ENCODE assay signal across 9 cellular contexts in the genomic region with DNA sequence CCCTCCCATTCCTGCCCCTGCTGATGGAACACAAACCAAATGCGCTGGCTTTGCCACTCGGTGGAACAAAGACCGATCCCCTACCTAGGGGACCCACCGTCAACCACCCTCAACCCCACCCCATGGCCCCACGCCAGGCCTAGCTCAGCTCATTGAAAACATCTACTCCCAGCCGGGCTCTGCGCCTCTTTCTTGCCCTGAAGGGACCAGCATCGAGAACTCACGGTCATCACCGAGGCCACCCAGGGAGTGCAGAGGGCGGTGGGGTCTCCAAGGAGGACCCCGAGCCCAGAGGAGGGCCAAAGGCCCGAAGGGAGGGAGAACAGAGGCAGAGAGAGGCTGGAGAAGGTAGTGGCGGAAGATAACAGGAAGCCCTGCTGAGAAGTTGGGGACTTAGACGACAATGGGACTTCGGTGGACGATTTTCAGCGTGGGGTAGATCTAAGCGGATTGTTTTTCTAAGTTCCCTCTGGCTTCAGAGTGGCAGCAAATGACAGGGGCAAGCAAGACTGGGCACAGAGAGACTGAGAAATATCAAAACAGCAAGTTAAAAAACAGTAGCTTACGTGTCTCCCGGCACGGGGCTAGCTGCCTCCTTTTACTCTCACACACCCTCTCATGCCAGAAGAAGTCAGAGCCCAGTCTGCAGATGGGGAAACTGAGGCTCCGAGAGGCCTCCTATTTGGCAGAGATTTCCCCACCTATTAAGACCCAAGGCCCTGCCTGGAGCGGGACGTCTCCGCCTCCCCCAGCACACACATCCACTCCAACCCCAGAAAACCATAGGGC. TPM values are rescaled to one million over a fixed set of nuclear protein-coding genes. Genes with fewer than 3 reads are reported as not detected.
DNase-seq lines count a peak whose midpoint lies in the region; FAIRE-seq and TF ChIP-seq lines count a peak whose summit lies in the region.
"Had no signal": no experiment of that assay in that cellular context is flagged by ENCODE, and none has a peak within 500 bp of the region (broad histone marks: within the 10 kb centered on the region; RNA-seq: fewer than 3 reads in every experiment).

No MANE protein-coding gene starts in this region.

- no peak for FAIRE-seq in GM19239 (lab: Jason Lieb, UNC)
- FAIRE-seq: G401.6 had no signal

- H3K36me3 ChIP-seq in testis (ENCODE audit: low read depth, missing control alignments) = no peaks in the 10 kb centered on the region

- TF ChIP-seq POLR2A in lower leg skin (IDR thresholded peaks at IDR 0.05) = no peak
- TF ChIP-seq POLR2A in testis (IDR thresholded peaks at IDR 0.05) = no peak

- H3K4me1 ChIP-seq in testis = peaks cover 43% of the 10 kb centered on the region

- TF ChIP-seq CTCF in lower leg skin (IDR thresholded peaks at IDR 0.05) (no peak), testis (IDR thresholded peaks at IDR 0.05) (no peak)

- no peaks in the 10 kb centered on the region for H3K9me3 ChIP-seq in testis

- DNase-seq in NCI-H2081 (lab: John Stamatoyannopoulos, UW) (peak; percentile 21 to 50), NCI-H2081 treated with DMSO at 0.1 percent for 48 hours (lab: John Stamatoyannopoulos, UW) (no peak), OCI-M1 (lab: John Stamatoyannopoulos, UW) (peak; percentile 62), caudate nucleus (lab: John Stamatoyannopoulos, UW) (peak in 28 of 61 donors; percentile 9 to 54 (median 24)), lower leg skin (ENCODE audit: low spot score in 2 of 2) (peak in 1 of 2 donors; percentile 94), testis (peak; percentile 58), GM19239 (ENCODE audit: insufficient read length, low spot score) (no peak), GM19240 (ENCODE audit: insufficient read length, low spot score) (no peak)

- intact Hi-C loops in lower leg skin (cut with DNase I; ENCODE audit: low total_unique reads) (no loop called here), testis (cut with DNase I; ENCODE audit: low total_unique reads) (no loop called here)

- 2 to 3% methylated on average over 26 of the region's 26 CpGs for WGBS in lower leg skin, 2 donors
- WGBS in testis, 2 donors = 2 to 5% methylated on average over 25 to 26 of the region's 26 CpGs

- H3K27me3 ChIP-seq in testis = no peaks in the 10 kb centered on the region

- H3K4me3 ChIP-seq in lower leg skin (ENCODE audit: low read depth, poor library complexity, severe bottlenecking) = peak overlapping the region; percentile 46
- H3K4me3 ChIP-seq in testis = peak overlapping the region; percentile 73 to 80

- peak overlapping the region; percentile 74 for H3K27ac ChIP-seq in caudate nucleus (ENCODE audit: low read depth, low read length)
- peak overlapping the region; percentile 47 to 81 for H3K27ac ChIP-seq in testis

RNA-seq across cellular contexts. Expression of a gene that starts 1.1 kb away (rescaled TPM):
- 10 to 100 TPM; 42.2 to 47.8 (median 44.2) TPM for total RNA-seq in lower leg skin
- 100 to 1,000 TPM; 241 to 437 TPM for total RNA-seq in testis
- 457 TPM for polyA plus RNA-seq in testis (ENCODE audit: insufficient read depth, low read depth, low replicate concordance)

RNA-seq across cellular contexts. Expression of a gene that starts 14.5 kb away (rescaled TPM):
- total RNA-seq in lower leg skin (not detected), testis (1 to 10 TPM; 2.2 to 3.8 TPM)
- 10.5 TPM for polyA plus RNA-seq in testis (ENCODE audit: insufficient read depth, low read depth, low replicate concordance)

Comparison
In these comparisons a context has a peak if more than half of its experiments do, and no peak if none do; other contexts are left out.
1. DNase-seq: peak in NCI-H2081 (2 of 2), OCI-M1 (single experiment) and testis (single experiment); none in NCI-H2081 treated with DMSO at 0.1 percent for 48 hours (single experiment), GM19239 (single experiment) and GM19240 (single experiment).
2. RNA of a gene that starts 1.1 kb away (total RNA-seq): 241 to 437 TPM in testis; 42.2 to 47.8 TPM in lower leg skin; every median in the first group is over 4 times any median in the second.